38 cellular contexts compared by ENCODE assay signal in the genomic region with DNA sequence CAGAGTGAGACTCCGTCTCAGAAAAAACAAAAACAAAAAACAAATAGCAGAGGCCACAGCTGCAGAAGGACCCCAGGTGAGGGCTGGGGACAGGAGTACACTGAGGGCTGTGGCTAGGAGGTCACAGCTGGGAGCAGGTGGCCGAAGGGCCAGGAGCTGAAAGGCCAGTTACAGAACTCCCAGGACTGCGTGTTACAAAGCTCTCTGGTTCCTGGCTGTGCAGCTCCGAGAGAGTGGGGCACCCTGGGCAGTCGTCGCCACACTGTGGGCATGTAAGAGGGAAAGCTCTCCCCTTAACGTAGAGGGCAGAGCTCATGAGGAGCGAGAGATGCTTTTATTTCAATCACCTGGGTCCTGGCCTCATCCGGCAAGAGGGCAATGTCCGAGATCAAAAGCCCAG. TPM values are rescaled to one million over a fixed set of nuclear protein-coding genes. Genes with fewer than 3 reads are reported as not detected.
"Had no signal": no experiment of that assay in that cellular context is flagged by ENCODE, and none has a peak within 500 bp of the region (broad histone marks: within the 10 kb centered on the region; RNA-seq: fewer than 3 reads in every experiment).

No MANE protein-coding gene starts in this region.

- DNase-seq: Karpas-422, Kasumi-1, MG63, MM.1S, MV-4-11, NCI-H1048, NCI-H1092, NCI-H1092 treated with DMSO at 0.1 percent for 48 hours, NCI-H1105, NCI-H1105 treated with DMSO at 0.1 percent for 48 hours, NCI-H1417, NCI-H1417 treated with DMSO at 0.1 percent for 48 hours, NCI-H1436, NCI-H1436 treated with DMSO at 0.1 percent for 48 hours, NCI-H146, NCI-H1694, NCI-H1694 treated with DMSO at 0.1 percent for 48 hours, NCI-H187, NCI-H187 treated with DMSO at 0.1 percent for 48 hours, NCI-H1930, NCI-H2029, NCI-H2029 treated with DMSO at 0.1 percent for 48 hours, NCI-H2081, NCI-H2081 treated with DMSO at 0.1 percent for 48 hours, NCI-H2107, NCI-H2171, NCI-H2171 treated with DMSO at 0.1 percent for 48 hours, NCI-H2227 treated with DMSO at 0.1 percent for 48 hours, NCI-H226, NCI-H345, NCI-H446, NCI-H446 treated with DMSO at 0.1 percent for 48 hours, NCI-H510A, NCI-H510A treated with DMSO at 0.1 percent for 48 hours had no signal

- H3K4me3 ChIP-seq: MG63 had no signal

- H3K36me3 ChIP-seq: MG63 had no signal

RNA-seq across cellular contexts. Expression of a gene that starts 10.1 kb away (rescaled TPM):
- total RNA-seq: LHCN-M2, M059J, MCF 10A, NCI-H460 had no signal

RNA-seq across cellular contexts. Expression of a gene that starts 33.8 kb away (rescaled TPM):
- total RNA-seq: LHCN-M2, M059J, MCF 10A, NCI-H460 had no signal
